Comparison of ENCODE assay signal across 1 cellular context in genomic region chrX:49191033-49191871, GRCh38.
A peak's percentile ranks its signal among the peaks of the same experiment; 100 is the strongest.
TF ChIP-seq lines count a peak whose summit lies in the region.

No MANE protein-coding gene starts in this region.

TF ChIP-seq in GM12878, 131 proteins besides CTCF, POLR2A, EP300 and RAD21 (continued from another document):
- TF ChIP-seq CEBPZ (IDR thresholded peaks at IDR 0.05; ENCODE audit: low read depth, low read length) = peak; percentile 96
- TF ChIP-seq USF1 (IDR thresholded peaks at IDR 0.05; ENCODE audit: borderline replicate concordance, extremely low read length, insufficient read depth, low read depth, low read length) = no peak
- TF ChIP-seq MEF2B (IDR thresholded peaks at IDR 0.05; ENCODE audit: partially characterized antibody, poor library complexity, severe bottlenecking) = no peak
- no peak for TF ChIP-seq EZH2 (IDR thresholded peaks at IDR 0.05; ENCODE audit: borderline replicate concordance, control insufficient read depth, low read depth, low read length)
- no peak for TF ChIP-seq PML (IDR thresholded peaks at IDR 0.05; ENCODE audit: low read length)
- no peak for TF ChIP-seq ZNF384 (IDR thresholded peaks at IDR 0.05; ENCODE audit: borderline replicate concordance, low read depth, low read length)
- TF ChIP-seq RELB (IDR thresholded peaks at IDR 0.05; ENCODE audit: low read depth) = no peak
- TF ChIP-seq ZNF622 (IDR thresholded peaks at IDR 0.05) = no peak
- no peak for TF ChIP-seq ATF3 (IDR thresholded peaks at IDR 0.05; ENCODE audit: borderline replicate concordance, extremely low read depth, low read depth, low read length)
- TF ChIP-seq PAX8 (IDR thresholded peaks at IDR 0.05) = no peak
- no peak for TF ChIP-seq JUNB (IDR thresholded peaks at IDR 0.05)
- TF ChIP-seq ZNF217 (IDR thresholded peaks at IDR 0.05) = no peak
- no peak for TF ChIP-seq KDM1A (IDR thresholded peaks at IDR 0.05; ENCODE audit: borderline replicate concordance)
